Comparison of ENCODE assay signal across 10 cellular contexts in the genomic region with DNA sequence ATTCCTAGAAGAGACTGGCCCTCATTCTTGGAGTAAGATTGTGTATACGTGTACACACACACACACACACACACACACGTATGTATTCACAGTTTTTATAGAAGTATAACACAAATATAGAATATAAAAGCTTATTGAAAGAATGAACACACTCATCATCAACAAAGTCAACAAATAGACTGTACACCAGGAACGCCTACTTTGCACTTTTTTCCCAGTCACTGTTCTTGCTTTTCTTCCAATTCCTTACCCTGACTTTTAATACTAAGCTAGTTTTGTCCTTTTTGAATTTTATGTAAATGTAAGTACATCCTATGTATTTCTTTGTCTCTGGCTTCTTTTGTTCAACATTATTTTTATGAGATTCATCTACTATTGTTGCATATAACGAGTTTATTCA.
"Had no signal": no experiment of that assay in that cellular context is flagged by ENCODE, and none has a peak within 500 bp of the region (broad histone marks: within the 10 kb centered on the region; RNA-seq: fewer than 3 reads in every experiment).

No MANE protein-coding gene starts in this region.

- H3K36me3 ChIP-seq: HAP-1 had no signal

- H3K27ac ChIP-seq: GM23248, HL-60, KMS-11 had no signal

- H3K9ac ChIP-seq: GM23248, KMS-11 had no signal

- ATAC-seq: HCT116 had no signal

- H3K9me3 ChIP-seq: HAP-1 had no signal

- H3K4me3 ChIP-seq: GM23248, HAP-1 had no signal

- H3K4me2 ChIP-seq: KMS-11 had no signal

- DNase-seq: GM23248, GOT3, H7, HFFc6, Karpas-422, KBM-7 had no signal

- H2AFZ ChIP-seq: GM23248 had no signal

- H3K4me1 ChIP-seq: HAP-1 had no signal
